In the genomic region with DNA sequence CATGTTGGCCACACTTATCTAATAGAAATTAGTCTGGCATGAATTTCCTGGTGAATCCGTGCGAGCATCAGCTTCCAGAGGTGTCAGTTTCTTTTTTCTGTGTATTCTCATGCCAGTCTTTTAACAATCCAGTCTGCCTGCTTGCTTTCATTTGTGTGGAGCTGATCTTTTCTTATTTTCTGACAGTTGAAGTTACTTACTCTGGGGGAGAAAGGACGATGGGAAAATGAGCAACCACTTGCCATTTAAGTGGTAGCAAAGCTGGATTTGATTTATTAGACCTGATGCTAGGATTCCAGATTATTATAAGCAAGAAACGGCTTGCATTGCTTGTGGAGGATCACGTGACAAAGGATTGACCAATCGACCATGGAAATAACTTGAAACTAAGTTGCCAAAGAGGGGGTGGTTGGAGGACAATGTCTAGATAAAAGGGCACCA, we compare ENCODE assay signal across 16 cellular contexts. TPM values are rescaled to one million over a fixed set of nuclear protein-coding genes. Genes with fewer than 3 reads are reported as not detected.
DNase-seq lines count a peak whose midpoint lies in the region; ATAC-seq, FAIRE-seq and TF ChIP-seq lines count a peak whose summit lies in the region.
"Had no signal": no experiment of that assay in that cellular context is flagged by ENCODE, and none has a peak within 500 bp of the region (broad histone marks: within the 10 kb centered on the region; RNA-seq: fewer than 3 reads in every experiment).

No MANE protein-coding gene starts in this region.

- H3K27ac Mint-ChIP-seq in nephron progenitor cell, result no peak overlapping the region
- H3K27ac Mint-ChIP-seq: activated naive CD4-positive, alpha-beta T cell treated with anti-CD3 and anti-CD28 coated beads, Interleukin-2, amount 50 U/mL, for 24 hours; stimulated activated naive CD8-positive, alpha-beta T cell treated with anti-CD3 and anti-CD28 coated beads, Interleukin-15, amount 100 ng/mL, for 72 hours had no signal

- H3K36me3 Mint-ChIP-seq in nephron progenitor cell (ENCODE audit: low read depth), result no peaks in the 10 kb centered on the region
- H3K36me3 Mint-ChIP-seq: activated naive CD4-positive, alpha-beta T cell treated with anti-CD3 and anti-CD28 coated beads, Interleukin-2, amount 50 U/mL, for 24 hours had no signal

- peaks cover 5% of the 10 kb centered on the region for H3K27me3 Mint-ChIP-seq in nephron progenitor cell (ENCODE audit: low read depth, poor library complexity)
- H3K27me3 Mint-ChIP-seq: activated naive CD4-positive, alpha-beta T cell treated with anti-CD3 and anti-CD28 coated beads, Interleukin-2, amount 50 U/mL, for 24 hours; stimulated activated naive CD8-positive, alpha-beta T cell treated with anti-CD3 and anti-CD28 coated beads, Interleukin-15, amount 100 ng/mL, for 72 hours had no signal

- intact Hi-C loops in left colon (cut with DNase I, micrococcal nuclease), result no loop called here

- peak; percentile 63 for DNase-seq in AG20443 (ENCODE audit: low spot score)
- DNase-seq in NCI-H2227 (lab: John Stamatoyannopoulos, UW; ENCODE audit: unreplicated experiment), result peak; percentile 5
- DNase-seq in fibroblast of peridontal ligament (ENCODE audit: extremely low read depth), result peak; percentile 61
- DNase-seq in nephron progenitor cell, result no peak
- no peak for DNase-seq in SHP77 treated with DMSO at 0.1 percent for 48 hours (lab: John Stamatoyannopoulos, UW)
- DNase-seq in D721Med (ENCODE audit: insufficient read length, low spot score), result no peak
- no peak for DNase-seq in left colon
- DNase-seq: activated CD4-positive, alpha-beta T cell treated with anti-CD3 and anti-CD28 coated beads for 4 hours; Kasumi-1; NCI-H1436; stimulated activated CD4-positive, alpha-beta T cell treated with anti-CD3 and anti-CD28 coated beads, Interleukin-12 subunit alpha, Interleukin-12 subunit beta, amount 100 ng/mL, for 4 hours; stimulated activated naive CD8-positive, alpha-beta T cell treated with anti-CD3 and anti-CD28 coated beads, Interleukin-15, amount 100 ng/mL, for 72 hours; T-helper 9 cell had no signal

- H3K4me1 Mint-ChIP-seq in nephron progenitor cell, result peaks cover 21% of the 10 kb centered on the region
- H3K4me1 Mint-ChIP-seq: activated naive CD4-positive, alpha-beta T cell treated with anti-CD3 and anti-CD28 coated beads, Interleukin-2, amount 50 U/mL, for 24 hours; stimulated activated naive CD8-positive, alpha-beta T cell treated with anti-CD3 and anti-CD28 coated beads, Interleukin-15, amount 100 ng/mL, for 72 hours had no signal

- H3K9me3 Mint-ChIP-seq in nephron progenitor cell, result peaks cover 8% of the 10 kb centered on the region
- H3K9me3 Mint-ChIP-seq: activated naive CD4-positive, alpha-beta T cell treated with anti-CD3 and anti-CD28 coated beads, Interleukin-2, amount 50 U/mL, for 24 hours; stimulated activated naive CD8-positive, alpha-beta T cell treated with anti-CD3 and anti-CD28 coated beads, Interleukin-15, amount 100 ng/mL, for 72 hours had no signal

- ATAC-seq in left colon, result no peak
- no peak for ATAC-seq in GM19328 (IDR thresholded peaks at IDR 0.05; ENCODE audit: unreplicated experiment)
- ATAC-seq: stimulated activated naive CD8-positive, alpha-beta T cell treated with anti-CD3 and anti-CD28 coated beads, Interleukin-15, amount 100 ng/mL, for 72 hours had no signal

- no peak for FAIRE-seq in D721Med (lab: Jason Lieb, UNC)
- FAIRE-seq: islet of Langerhans had no signal

- H3K4me3 Mint-ChIP-seq in nephron progenitor cell, result peak overlapping the region; percentile 6
- H3K4me3 Mint-ChIP-seq: activated naive CD4-positive, alpha-beta T cell treated with anti-CD3 and anti-CD28 coated beads, Interleukin-2, amount 50 U/mL, for 24 hours; stimulated activated naive CD8-positive, alpha-beta T cell treated with anti-CD3 and anti-CD28 coated beads, Interleukin-15, amount 100 ng/mL, for 72 hours had no signal

- TF ChIP-seq CTCF in nephron progenitor cell (IDR thresholded peaks at IDR 0.05) (no peak), D721Med (IDR thresholded peaks at IDR 0.05; ENCODE audit: insufficient read depth, missing control alignments) (no peak)

RNA-seq across cellular contexts. Expression of gene APP, which starts 24.3 kb away (rescaled TPM):
- total RNA-seq in left colon, result 100 to 1,000 TPM; 884 to 960 TPM

Comparison
In these comparisons a context has a peak if more than half of its experiments do, and no peak if none do; other contexts are left out.
1. DNase-seq: peak in AG20443 (single experiment), NCI-H2227 (single experiment) and fibroblast of peridontal ligament (single experiment); none in nephron progenitor cell (single experiment), SHP77 treated with DMSO at 0.1 percent for 48 hours (single experiment), D721Med (single experiment) and left colon (0 of 2).